In genomic region chr4:187993827-187994226, GRCh38 we compare ENCODE assay signal across 14 cellular contexts. TPM values are rescaled to one million over a fixed set of nuclear protein-coding genes. Genes with fewer than 3 reads are reported as not detected.
DNase-seq lines count a peak whose midpoint lies in the region; ATAC-seq and TF ChIP-seq lines count a peak whose summit lies in the region.
"Had no signal": no experiment of that assay in that cellular context is flagged by ENCODE, and none has a peak within 500 bp of the region (broad histone marks: within the 10 kb centered on the region; RNA-seq: fewer than 3 reads in every experiment).

No MANE protein-coding gene starts in this region.

- intact Hi-C loops in PC-9 (cut with micrococcal nuclease; ENCODE audit: unreplicated experiment) (no loop called here), vagina (cut with DNase I) (no loop called here)

- H2AFZ ChIP-seq in PC-9, result no peak overlapping the region

- no peak overlapping the region for H3K27ac Mint-ChIP-seq in T-helper 2 cell treated with Interferon-gamma antibody and Interleukin-4, amounts not matched to agents 5 μg/mL and 100 μg/mL, for 36 hours
- H3K27ac Mint-ChIP-seq: activated T-helper 2 cell treated with anti-CD3 and anti-CD28 coated beads, Interferon-gamma antibody, Interleukin-2, Interleukin-4, amounts not matched to agents 10 μg/mL and 5 μg/mL and 100 μg/mL, durations not matched to agents 14 hours and 24 hours and 36 hours; memory B cell had no signal

- DNase-seq in ACHN, result peak; percentile 8
- DNase-seq in H4 (ENCODE audit: low spot score), result peak; percentile 21
- DNase-seq in PC-9, result peak in 1 of 2 experiments; percentile 32
- DNase-seq in caudate nucleus (lab: John Stamatoyannopoulos, UW), result no peak
- no peak for DNase-seq in T-helper 2 cell treated with Interferon-gamma antibody and Interleukin-4, amounts not matched to agents 5 μg/mL and 100 μg/mL, for 36 hours (ENCODE audit: low spot score)
- DNase-seq in vagina (ENCODE audit: extremely low spot score in 2 of 2), result no peak
- DNase-seq: activated CD4-positive, CD25-positive, alpha-beta regulatory T cell had no signal

- H3K27me3 ChIP-seq in PC-9 (ENCODE audit: insufficient read depth, low read depth), result no peaks in the 10 kb centered on the region
- H3K27me3 ChIP-seq in iPS-18a (ENCODE audit: control insufficient read depth, insufficient read depth, low read length), result no peaks in the 10 kb centered on the region
- H3K27me3 ChIP-seq in vagina, result no peaks in the 10 kb centered on the region

- ATAC-seq in GM19452 (IDR thresholded peaks at IDR 0.05; ENCODE audit: unreplicated experiment), result no peak

- no peaks in the 10 kb centered on the region for H3K36me3 Mint-ChIP-seq in T-helper 2 cell treated with Interferon-gamma antibody and Interleukin-4, amounts not matched to agents 5 μg/mL and 100 μg/mL, for 36 hours (ENCODE audit: low read depth)

- no peaks in the 10 kb centered on the region for H3K4me1 Mint-ChIP-seq in T-helper 2 cell treated with Interferon-gamma antibody and Interleukin-4, amounts not matched to agents 5 μg/mL and 100 μg/mL, for 36 hours (ENCODE audit: low read depth)
- H3K4me1 Mint-ChIP-seq: memory B cell had no signal

- H3K9me3 ChIP-seq in PC-9 (ENCODE audit: insufficient read depth, low read depth), result no peaks in the 10 kb centered on the region
- no peaks in the 10 kb centered on the region for H3K9me3 ChIP-seq in iPS-18a (ENCODE audit: control insufficient read depth, low read depth, low read length)
- H3K9me3 ChIP-seq in vagina, result no peaks in the 10 kb centered on the region
- H3K9me3 ChIP-seq: Caco-2, thoracic aorta had no signal

- H3K79me2 ChIP-seq in PC-9 (ENCODE audit: low read depth), result no peaks in the 10 kb centered on the region

- H3K9ac ChIP-seq in iPS-18a (ENCODE audit: low read length), result no peak overlapping the region

- no peak for TF ChIP-seq POLR2A in vagina (IDR thresholded peaks at IDR 0.05)

- CTCF ChIA-PET in PC-9 (lab: Charles Lee), result no interaction called here

- no peak overlapping the region for H3K27ac ChIP-seq in PC-9
- peak overlapping the region; percentile 25 for H3K27ac ChIP-seq in iPS-18a (ENCODE audit: low read length)
- H3K27ac ChIP-seq in caudate nucleus (ENCODE audit: low read depth, low read length), result no peak overlapping the region
- H3K27ac ChIP-seq in vagina, result no peak overlapping the region
- H3K27ac ChIP-seq: coronary artery, thoracic aorta had no signal

- H3F3A ChIP-seq in PC-9 (ENCODE audit: insufficient read depth, low read depth), result no peaks in the 10 kb centered on the region

- H3K9me2 ChIP-seq in PC-9 (ENCODE audit: insufficient read depth), result no peaks in the 10 kb centered on the region

- in situ Hi-C loops in ACHN (cut with HindIII; ENCODE audit: low pct_ligation_motif_present, low pct_unique_long_range_greater_than_20kb, low sequenced_read_pairs), result no loop called here

- POLR2A ChIA-PET in PC-9 (lab: Charles Lee; ENCODE audit: unreplicated experiment), result no interaction called here

- H3K4me1 ChIP-seq in PC-9 (replicated peaks; ENCODE audit: insufficient read depth) (no peaks in the 10 kb centered on the region), iPS-18a (ENCODE audit: control insufficient read depth, low read depth, low read length) (peaks cover 18% of the 10 kb centered on the region), vagina (no peaks in the 10 kb centered on the region)
- H3K4me1 ChIP-seq: Caco-2 had no signal

- no peaks in the 10 kb centered on the region for H3K36me3 ChIP-seq in PC-9 (ENCODE audit: low read depth)
- H3K36me3 ChIP-seq in iPS-18a (ENCODE audit: control insufficient read depth, low read depth, low read length), result peaks cover 10% of the 10 kb centered on the region
- no peaks in the 10 kb centered on the region for H3K36me3 ChIP-seq in vagina
- H3K36me3 ChIP-seq: thoracic aorta had no signal

- peaks cover 26% of the 10 kb centered on the region for H3K9me3 Mint-ChIP-seq in T-helper 2 cell treated with Interferon-gamma antibody and Interleukin-4, amounts not matched to agents 5 μg/mL and 100 μg/mL, for 36 hours

- H3K4me2 ChIP-seq in PC-9, result no peak overlapping the region

- H3K4me3 Mint-ChIP-seq in T-helper 2 cell treated with Interferon-gamma antibody and Interleukin-4, amounts not matched to agents 5 μg/mL and 100 μg/mL, for 36 hours, result no peak overlapping the region
- H3K4me3 Mint-ChIP-seq: memory B cell had no signal

- peaks cover 2% of the 10 kb centered on the region for H3K27me3 Mint-ChIP-seq in T-helper 2 cell treated with Interferon-gamma antibody and Interleukin-4, amounts not matched to agents 5 μg/mL and 100 μg/mL, for 36 hours (ENCODE audit: low read depth)

- H4K20me1 ChIP-seq in PC-9 (ENCODE audit: insufficient read depth), result no peaks in the 10 kb centered on the region

- peak; percentile 57 for TF ChIP-seq CTCF in PC-9 (conservative IDR thresholded peaks at IDR 0.05)
- TF ChIP-seq CTCF in vagina (IDR thresholded peaks at IDR 0.05), result no peak

- H3K4me3 ChIP-seq in PC-9 (no peak overlapping the region), iPS-18a (ENCODE audit: low read length) (no peak overlapping the region), vagina (no peak overlapping the region)
- H3K4me3 ChIP-seq: coronary artery, thoracic aorta had no signal

- BruUV-seq in PC-9 (replicated peaks; lab: Mats Ljungman, UMichigan), result no TSS peak

RNA-seq across cellular contexts. Expression of gene ZFP42, which starts 1.7 kb away (rescaled TPM):
- not detected in 2 replicates for total RNA-seq in H4 (2014; rRNA removed; shearing (Covaris generic))
- total RNA-seq in PC-9 (2021) (not detected in 2 replicates), vagina (not detected)
- total RNA-seq: activated T-helper 2 cell treated with anti-CD3 and anti-CD28 coated beads, Interferon-gamma antibody, Interleukin-2, Interleukin-4, amounts not matched to agents 10 μg/mL and 5 μg/mL and 100 μg/mL, durations not matched to agents 14 hours and 24 hours and 36 hours; thoracic aorta had no signal

Comparison
In these comparisons a context has a peak if more than half of its experiments do, and no peak if none do; other contexts are left out.
1. DNase-seq: peak in ACHN (single experiment) and H4 (single experiment); none in caudate nucleus (0 of 61), T-helper 2 cell treated with Interferon-gamma antibody and Interleukin-4, amounts not matched to agents 5 μg/mL and 100 μg/mL, for 36 hours (single experiment) and vagina (0 of 2).